In the genomic region with DNA sequence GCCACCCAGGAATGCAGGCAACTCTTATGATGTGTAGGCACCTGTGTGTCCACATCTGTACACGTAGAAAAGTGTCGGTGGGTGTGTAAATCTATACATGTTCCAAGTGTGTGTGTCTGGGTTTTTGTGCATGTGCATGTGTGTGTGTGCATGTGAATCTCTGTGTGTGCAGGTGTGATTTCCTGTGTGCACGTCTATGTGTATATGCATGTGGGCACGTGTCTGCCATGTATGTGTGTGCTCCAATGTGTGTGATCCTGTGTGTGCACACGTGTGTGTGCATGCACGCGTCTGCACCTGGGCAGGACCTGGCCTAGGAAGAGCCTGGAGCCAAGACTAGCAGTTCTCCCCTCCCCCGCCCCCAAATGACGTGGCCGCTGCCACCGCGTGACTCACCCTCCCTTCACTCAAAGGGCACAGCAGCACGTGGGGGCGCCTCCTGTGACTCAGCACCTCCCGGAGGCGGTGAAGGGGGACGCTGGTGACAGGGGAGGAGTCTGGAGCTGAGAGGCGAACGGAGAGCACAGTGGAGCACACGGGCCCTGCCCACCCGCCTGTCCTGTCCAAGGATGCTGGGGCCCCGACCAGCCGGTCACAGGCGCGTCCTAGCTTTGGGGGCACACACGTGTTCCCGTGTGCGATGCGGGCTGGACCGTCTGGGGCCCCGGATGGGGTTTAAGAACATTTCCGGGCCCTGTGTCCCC, we compare ENCODE assay signal across 1 cellular context.
TF ChIP-seq lines count a peak whose summit lies in the region.

No MANE protein-coding gene starts in this region.

TF ChIP-seq in HEK293, 187 proteins besides CTCF, POLR2A, EP300 and RAD21 (continued from another document):
- TF ChIP-seq KLF16 (tag by site-specific recombination; IDR thresholded peaks at IDR 0.05), result peak; percentile 94
- peak; percentile 92 for TF ChIP-seq ZBTB20 (tag by site-specific recombination; IDR thresholded peaks at IDR 0.05)
- TF ChIP-seq ZNF350 (tag by site-specific recombination; IDR thresholded peaks at IDR 0.05), result no peak
- no peak for TF ChIP-seq ZNF514 (tag by site-specific recombination; IDR thresholded peaks at IDR 0.05)
- TF ChIP-seq OVOL3 (tag by site-specific recombination; IDR thresholded peaks at IDR 0.05), result no peak
- no peak for TF ChIP-seq ZNF776 (tag by site-specific recombination; IDR thresholded peaks at IDR 0.05; ENCODE audit: borderline replicate concordance)
- TF ChIP-seq GLIS1 (tag by site-specific recombination; IDR thresholded peaks at IDR 0.05), result peak; percentile 99
- no peak for TF ChIP-seq ZNF555 (tag by site-specific recombination; conservative IDR thresholded peaks at IDR 0.05)
- TF ChIP-seq, protein P1, sequence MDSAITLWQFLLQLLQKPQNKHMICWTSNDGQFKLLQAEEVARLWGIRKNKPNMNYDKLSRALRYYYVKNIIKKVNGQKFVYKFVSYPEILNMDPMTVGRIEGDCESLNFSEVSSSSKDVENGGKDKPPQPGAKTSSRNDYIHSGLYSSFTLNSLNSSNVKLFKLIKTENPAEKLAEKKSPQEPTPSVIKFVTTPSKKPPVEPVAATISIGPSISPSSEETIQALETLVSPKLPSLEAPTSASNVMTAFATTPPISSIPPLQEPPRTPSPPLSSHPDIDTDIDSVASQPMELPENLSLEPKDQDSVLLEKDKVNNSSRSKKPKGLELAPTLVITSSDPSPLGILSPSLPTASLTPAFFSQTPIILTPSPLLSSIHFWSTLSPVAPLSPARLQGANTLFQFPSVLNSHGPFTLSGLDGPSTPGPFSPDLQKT (IDR thresholded peaks at IDR 0.05; ENCODE audit: borderline replicate concordance, low read depth, low read length), result no peak
- TF ChIP-seq ZNF157 (tag by site-specific recombination; IDR thresholded peaks at IDR 0.05), result no peak
- no peak for TF ChIP-seq ZSCAN16 (tag by site-specific recombination; IDR thresholded peaks at IDR 0.05)
- TF ChIP-seq ZNF433 (tag by site-specific recombination; IDR thresholded peaks at IDR 0.05; ENCODE audit: low read depth), result no peak
- peak; percentile 93 for TF ChIP-seq ZIC2 (tag by site-specific recombination; IDR thresholded peaks at IDR 0.05)
- TF ChIP-seq ZNF394 (tag by site-specific recombination; IDR thresholded peaks at IDR 0.05; ENCODE audit: borderline replicate concordance), result peak; percentile 43; the same call in 1 of the 2 replicates
- TF ChIP-seq TCF7L2 (IDR thresholded peaks at IDR 0.05; ENCODE audit: borderline replicate concordance, low read depth, low read length), result no peak
- TF ChIP-seq ZNF19 (tag by site-specific recombination; IDR thresholded peaks at IDR 0.05; ENCODE audit: low read depth), result no peak
- TF ChIP-seq, protein P2, sequence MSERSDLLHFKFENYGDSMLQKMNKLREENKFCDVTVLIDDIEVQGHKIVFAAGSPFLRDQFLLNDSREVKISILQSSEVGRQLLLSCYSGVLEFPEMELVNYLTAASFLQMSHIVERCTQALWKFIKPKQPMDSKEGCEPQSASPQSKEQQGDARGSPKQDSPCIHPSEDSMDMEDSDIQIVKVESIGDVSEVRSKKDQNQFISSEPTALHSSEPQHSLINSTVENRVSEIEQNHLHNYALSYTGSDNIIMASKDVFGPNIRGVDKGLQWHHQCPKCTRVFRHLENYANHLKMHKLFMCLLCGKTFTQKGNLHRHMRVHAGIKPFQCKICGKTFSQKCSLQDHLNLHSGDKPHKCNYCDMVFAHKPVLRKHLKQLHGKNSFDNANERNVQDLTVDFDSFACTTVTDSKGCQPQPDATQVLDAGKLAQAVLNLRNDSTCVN (tag by site-specific recombination; optimal IDR thresholded peaks at IDR 0.05), result peak; percentile 84
- 0 out of 2 replicates have a peak, but pooled peaks have one; percentile 55 for TF ChIP-seq SALL2 (tag by site-specific recombination; IDR thresholded peaks at IDR 0.05; ENCODE audit: borderline replicate concordance)
- TF ChIP-seq ZNF626 (tag by site-specific recombination; IDR thresholded peaks at IDR 0.05), result no peak
